ENCODE assay signal across 8 cellular contexts in genomic region chr20:34954905-34955231, GRCh38. TPM values are rescaled to one million over a fixed set of nuclear protein-coding genes. Genes with fewer than 3 reads are reported as not detected.
DNase-seq lines count a peak whose midpoint lies in the region; ATAC-seq and TF ChIP-seq lines count a peak whose summit lies in the region.

No MANE protein-coding gene starts in this region.

- peaks cover 25% of the 10 kb centered on the region for H3K4me1 Mint-ChIP-seq in activated T-cell treated with anti-CD3 and anti-CD28 coated beads, Interleukin-2, amount 50 U/mL, for 72 hours (ENCODE audit: low read depth)
- peaks cover 46% of the 10 kb centered on the region for H3K4me1 Mint-ChIP-seq in type B pancreatic cell (ENCODE audit: unreplicated experiment)

- TF ChIP-seq POLR2A in lower leg skin (IDR thresholded peaks at IDR 0.05): no peak

- peak overlapping the region; percentile 76 for H3K27ac Mint-ChIP-seq in activated T-cell treated with anti-CD3 and anti-CD28 coated beads, Interleukin-2, amount 50 U/mL, for 72 hours
- peak overlapping the region; percentile 98 for H3K27ac Mint-ChIP-seq in type B pancreatic cell

- H3K27me3 Mint-ChIP-seq in activated T-cell treated with anti-CD3 and anti-CD28 coated beads, Interleukin-2, amount 50 U/mL, for 72 hours (ENCODE audit: low read depth): no peaks in the 10 kb centered on the region
- peaks cover 4% of the 10 kb centered on the region for H3K27me3 Mint-ChIP-seq in type B pancreatic cell

- WGBS in lower leg skin, 2 donors: 7 to 14% methylated on average over 13 of the region's 13 CpGs

- no peak for DNase-seq in activated T-cell treated with anti-CD3 and anti-CD28 coated beads, Interleukin-2, amount 50 U/mL, for 72 hours
- DNase-seq in activated T-cell treated with anti-CD3 and anti-CD28 coated beads for 4 hours: no peak
- DNase-seq in NCI-H345 treated with DMSO at 0.1 percent for 48 hours (lab: John Stamatoyannopoulos, UW; ENCODE audit: unreplicated experiment): peak; percentile 33
- DNase-seq in cardiac fibroblast (ENCODE audit: low read depth in 2 of 2): peak; percentile 39 to 55
- DNase-seq in lower leg skin (ENCODE audit: low spot score in 2 of 2): no peak
- DNase-seq in type B pancreatic cell (ENCODE audit: extremely low spot score, unreplicated experiment): no peak

- TF ChIP-seq CTCF in cardiac fibroblast (IDR thresholded peaks at IDR 0.05; ENCODE audit: low read depth, low read length) (no peak), lower leg skin (IDR thresholded peaks at IDR 0.05) (no peak), type B pancreatic cell (conservative IDR thresholded peaks at IDR 0.05) (no peak)

- no peaks in the 10 kb centered on the region for H3K9me3 Mint-ChIP-seq in activated T-cell treated with anti-CD3 and anti-CD28 coated beads, Interleukin-2, amount 50 U/mL, for 72 hours
- H3K9me3 Mint-ChIP-seq in type B pancreatic cell: peaks cover 4% of the 10 kb centered on the region

- ATAC-seq in activated T-cell treated with anti-CD3 and anti-CD28 coated beads, Interleukin-2, amount 50 U/mL, for 72 hours (replicated peaks in 1 of 2): no peak
- no peak for ATAC-seq in HG03460 (IDR thresholded peaks at IDR 0.05; ENCODE audit: unreplicated experiment)
- no peak for ATAC-seq in GM19324 (IDR thresholded peaks at IDR 0.05; ENCODE audit: low FRiP score, unreplicated experiment)

- H3K36me3 Mint-ChIP-seq in activated T-cell treated with anti-CD3 and anti-CD28 coated beads, Interleukin-2, amount 50 U/mL, for 72 hours (ENCODE audit: insufficient read depth in 2 of 2): peaks cover under 1 to 7% of the 10 kb centered on the region in 2 donors
- H3K36me3 Mint-ChIP-seq in type B pancreatic cell: no peaks in the 10 kb centered on the region

- H3K4me3 Mint-ChIP-seq in activated T-cell treated with anti-CD3 and anti-CD28 coated beads, Interleukin-2, amount 50 U/mL, for 72 hours: peak overlapping the region; percentile 89 to 99
- H3K4me3 Mint-ChIP-seq in type B pancreatic cell: peak overlapping the region; percentile 96

- intact Hi-C loops in lower leg skin (cut with DNase I; ENCODE audit: low total_unique reads): loop anchor here (1.0 to 5.0 kb wide), 2 partner anchors 80 to 412 kb away; no protein-coding TSS in a partner anchor

- H3K4me3 ChIP-seq in cardiac fibroblast (replicated peaks in 1 of 2; ENCODE audit: low read depth in 2 of 2, low read length in 2 of 2) (peak overlapping the region; percentile 70 to 76), lower leg skin (ENCODE audit: low read depth, poor library complexity, severe bottlenecking) (peak overlapping the region; percentile 47)

RNA-seq across cellular contexts. Expression of gene GSS, which starts 0.7 kb away (rescaled TPM):
- total RNA-seq in activated T-cell treated with anti-CD3 and anti-CD28 coated beads, Interleukin-2, amount 50 U/mL, for 72 hours: 10 to 100 TPM; 60.6 to 66.0 TPM
- 10 to 100 TPM; 49.9 to 56.7 (median 52.9) TPM for total RNA-seq in lower leg skin
- total RNA-seq in type B pancreatic cell (ENCODE audit: low replicate concordance): 43.3 and 66.4 TPM in 2 replicates

RNA-seq across cellular contexts. Expression of gene MYH7B, which starts 0.8 kb away (rescaled TPM):
- total RNA-seq in activated T-cell treated with anti-CD3 and anti-CD28 coated beads, Interleukin-2, amount 50 U/mL, for 72 hours: 1 to 10 TPM in 1 of 2 donors, under 1 TPM in 1; 0.46 to 1.2 TPM
- total RNA-seq in lower leg skin (under 1 TPM; 0.10 to 0.27 (median 0.18) TPM), type B pancreatic cell (ENCODE audit: low replicate concordance) (0.50 and 1.2 TPM in 2 replicates)

Comparison
In these comparisons a context has a peak if more than half of its experiments do, and no peak if none do; other contexts are left out.
1. DNase-seq: peak in NCI-H345 treated with DMSO at 0.1 percent for 48 hours (single experiment) and cardiac fibroblast (2 of 2); none in activated T-cell treated with anti-CD3 and anti-CD28 coated beads, Interleukin-2, amount 50 U/mL, for 72 hours (0 of 2), activated T-cell treated with anti-CD3 and anti-CD28 coated beads for 4 hours (single experiment), lower leg skin (0 of 2) and type B pancreatic cell (single experiment).